In the genomic region with DNA sequence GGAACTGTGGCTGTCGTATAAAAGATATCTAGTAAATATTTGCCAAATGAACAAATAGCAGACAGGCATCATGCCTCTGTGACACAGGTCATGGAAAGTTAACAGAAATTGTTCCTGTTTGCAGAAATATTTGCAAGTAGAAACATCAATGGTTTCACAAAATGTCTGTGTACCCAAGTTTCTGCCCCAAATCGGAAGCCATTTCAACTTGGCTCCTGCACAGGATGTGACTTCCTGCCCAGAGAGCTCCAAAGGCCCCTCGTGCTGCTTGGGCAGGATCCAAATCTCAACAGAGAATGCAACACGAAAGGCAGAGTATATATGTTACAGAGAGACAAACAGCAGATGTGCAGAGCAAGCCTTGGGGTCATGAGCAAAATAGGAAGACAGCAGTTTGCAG, we compare ENCODE assay signal across 1 cellular context.
TF ChIP-seq lines count a peak whose summit lies in the region.

No MANE protein-coding gene starts in this region.

TF ChIP-seq in IMR-90, 13 proteins besides CTCF, POLR2A, EP300 and RAD21:
- no peak for TF ChIP-seq CHD1 (IDR thresholded peaks at IDR 0.05; ENCODE audit: low read depth, low read length)
- no peak for TF ChIP-seq BHLHE40 (IDR thresholded peaks at IDR 0.05; ENCODE audit: low read depth, low read length)
- no peak for TF ChIP-seq RFX5 (IDR thresholded peaks at IDR 0.05; ENCODE audit: low read depth, low read length)
- TF ChIP-seq MAFK (IDR thresholded peaks at IDR 0.05; ENCODE audit: low read depth, low read length) = no peak
- no peak for TF ChIP-seq MXI1 (IDR thresholded peaks at IDR 0.05; ENCODE audit: borderline replicate concordance, low read depth, low read length)
- no peak for TF ChIP-seq MAZ (IDR thresholded peaks at IDR 0.05; ENCODE audit: borderline replicate concordance, low read depth, low read length)
- no peak for TF ChIP-seq FOS (IDR thresholded peaks at IDR 0.05; ENCODE audit: low read depth, low read length)
- TF ChIP-seq SMC3 (IDR thresholded peaks at IDR 0.05; ENCODE audit: low read depth, low read length) = no peak
TF ChIP-seq in IMR-90: peak in this region for 0.
